Comparison of ENCODE assay signal across 8 cellular contexts in the genomic region with DNA sequence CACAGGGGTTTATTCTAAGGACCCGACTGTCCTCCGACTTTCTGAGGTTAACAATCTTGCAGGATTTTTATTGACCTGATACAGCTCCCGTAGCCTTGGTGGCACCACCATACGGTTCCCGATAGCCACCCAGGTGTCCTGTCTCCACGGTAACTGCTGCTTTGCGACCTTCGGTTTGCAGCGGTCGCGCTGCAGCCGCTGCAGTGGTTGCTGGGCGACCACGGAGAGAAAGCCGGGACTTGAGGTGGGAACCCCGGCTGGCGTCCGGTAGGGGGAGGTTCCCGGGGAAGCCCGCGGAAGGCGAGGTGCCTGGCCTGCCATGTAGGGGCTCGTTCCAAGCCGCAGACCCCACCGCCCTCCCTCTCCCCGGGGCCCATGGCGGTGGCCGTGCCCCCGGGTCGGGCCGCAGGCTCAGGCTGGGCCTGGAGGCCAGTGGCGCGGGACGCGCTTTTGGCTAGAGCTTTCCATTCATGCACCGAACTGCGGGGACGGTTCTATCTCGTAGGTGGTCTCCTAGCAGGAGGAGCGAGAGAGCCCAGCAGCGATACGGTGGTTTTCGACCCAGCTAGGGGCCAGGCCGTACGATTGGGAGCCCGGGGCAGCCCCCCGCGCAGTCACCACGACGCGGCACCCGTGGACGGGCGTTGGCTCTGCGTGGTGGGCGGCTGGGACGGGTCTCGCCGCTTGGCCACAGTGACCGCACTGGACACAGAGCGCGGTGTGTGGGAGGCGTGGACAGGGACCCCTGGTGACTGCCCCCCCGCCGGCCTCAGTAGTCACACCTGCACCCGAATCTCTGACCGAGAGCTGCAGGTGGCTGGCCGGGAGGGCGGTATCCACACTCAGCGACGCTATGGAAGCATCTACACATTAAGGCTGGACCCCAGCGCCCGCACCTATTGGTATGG. TPM values are rescaled to one million over a fixed set of nuclear protein-coding genes. Genes with fewer than 3 reads are reported as not detected.
A peak's percentile ranks its signal among the peaks of the same experiment; 100 is the strongest.
DNase-seq lines count a peak whose midpoint lies in the region; ATAC-seq, FAIRE-seq and TF ChIP-seq lines count a peak whose summit lies in the region.

A gene with protein sequence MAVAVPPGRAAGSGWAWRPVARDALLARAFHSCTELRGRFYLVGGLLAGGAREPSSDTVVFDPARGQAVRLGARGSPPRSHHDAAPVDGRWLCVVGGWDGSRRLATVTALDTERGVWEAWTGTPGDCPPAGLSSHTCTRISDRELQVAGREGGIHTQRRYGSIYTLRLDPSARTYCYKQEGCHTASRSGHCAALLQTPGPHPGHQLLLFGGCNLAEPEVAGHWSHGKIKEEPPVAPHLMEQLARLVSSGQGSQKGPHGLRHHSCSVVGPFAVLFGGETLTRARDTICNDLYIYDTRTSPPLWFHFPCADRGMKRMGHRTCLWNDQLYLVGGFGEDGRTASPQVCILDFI (plus strand): TSS at position 201 of the 908 bp plus-strand sequence. CDS start 175 bp downstream, at position 376.

- peak; percentile 11 for TF ChIP-seq CTCF in activated B cell treated with CpG ODN at 0.5 μM for 24 hours (IDR thresholded peaks at IDR 0.05)
- peak in 4 of 11 experiments; percentile 2 to 47 (median 20) for TF ChIP-seq CTCF in spleen (IDR thresholded peaks at IDR 0.05 in 8 of 11, conservative IDR thresholded peaks at IDR 0.05 in 3 of 11)
- TF ChIP-seq CTCF in D721Med (IDR thresholded peaks at IDR 0.05; ENCODE audit: insufficient read depth, missing control alignments): no peak

- no peaks in the 10 kb centered on the region for H3K9me3 Mint-ChIP-seq in activated B cell treated with CpG ODN at 0.5 μM for 24 hours

- DNase-seq in ELR (ENCODE audit: low read depth): peak; percentile 89
- DNase-seq in GOT3 (lab: John Stamatoyannopoulos, UW): peak; percentile 27
- peak; percentile 93 for DNase-seq in NCI-H1092 treated with DMSO at 0.1 percent for 48 hours (lab: John Stamatoyannopoulos, UW)
- DNase-seq in activated B cell treated with CpG ODN at 0.5 μM for 24 hours: peak; percentile 77
- peak in 58 of 61 donors; percentile 13 to 92 (median 73) for DNase-seq in caudate nucleus (lab: John Stamatoyannopoulos, UW)
- DNase-seq in inferior parietal cortex (ENCODE audit: extremely low spot score): peak; percentile 71
- peak; percentile 94 for DNase-seq in spleen
- DNase-seq in D721Med (ENCODE audit: insufficient read length, low spot score): no peak

- CTCF ChIA-PET in activated B cell treated with CpG ODN at 0.5 μM for 24 hours (lab: Charles Lee): interaction anchor here (0.6 to 7.1 kb wide), 17 partner anchors 19 to 390 kb away, joined by 3 to 95 read pairs (median 6); a partner anchor contains a TSS

- no peaks in the 10 kb centered on the region for H3K27me3 Mint-ChIP-seq in activated B cell treated with CpG ODN at 0.5 μM for 24 hours

- peak within 1 kb of the TSS; percentile 44 to 80 (median 58) for H3K4me3 ChIP-seq in spleen

- no peaks in the 10 kb centered on the region for H3K9me3 ChIP-seq in spleen

- intact Hi-C loops in activated B cell treated with CpG ODN at 0.5 μM for 24 hours (cut with micrococcal nuclease) (loop anchor here (1.0 to 5.0 kb wide), 8 partner anchors 20 to 386 kb away; a partner anchor contains a TSS), spleen (cut with DNase I; ENCODE audit: low total_unique reads) (loop anchor here (5.0 to 10.0 kb wide), 2 partner anchors 54 to 101 kb away; a partner anchor contains a TSS)

- ATAC-seq in activated B cell treated with CpG ODN at 0.5 μM for 24 hours (ENCODE audit: low read depth): peak; percentile 79

- whole genome bisulfite sequencing in spleen, 5 donors: 9 to 22% (median 11%) methylated on average over 31 to 73 of the region's 73 CpGs

- H3K27ac ChIP-seq in caudate nucleus (ENCODE audit: low read depth, low read length): peak within 1 kb of the TSS; percentile 89
- H3K27ac ChIP-seq in spleen: peak within 1 kb of the TSS; percentile 36 to 76 (median 65)

- H3K4me3 Mint-ChIP-seq in activated B cell treated with CpG ODN at 0.5 μM for 24 hours: peak within 1 kb of the TSS; percentile 88

- POLR2A ChIA-PET in activated B cell treated with CpG ODN at 0.5 μM for 24 hours (lab: Charles Lee): interaction anchor here (0.6 to 6.4 kb wide), 21 partner anchors 8 to 316 kb away, joined by 3 to 79 read pairs (median 5); a partner anchor contains a TSS

- H3K4me1 ChIP-seq in spleen: peaks cover 15 to 37% (median 32%) of the 10 kb centered on the region in 6 donors

- H3K27me3 ChIP-seq in spleen (replicated peaks in 1 of 7): no peaks in the 10 kb centered on the region

- peaks cover 34% of the 10 kb centered on the region for H3K36me3 Mint-ChIP-seq in activated B cell treated with CpG ODN at 0.5 μM for 24 hours (ENCODE audit: low read depth)

- no peak for FAIRE-seq in D721Med (lab: Jason Lieb, UNC)

- H3K36me3 ChIP-seq in spleen: peaks cover 0 to 40% (median 26%) of the 10 kb centered on the region in 6 donors

- H3K27ac Mint-ChIP-seq in activated B cell treated with CpG ODN at 0.5 μM for 24 hours: peak within 1 kb of the TSS; percentile 93

- peaks cover 36% of the 10 kb centered on the region for H3K4me1 Mint-ChIP-seq in activated B cell treated with CpG ODN at 0.5 μM for 24 hours

- TF ChIP-seq POLR2A in spleen (IDR thresholded peaks at IDR 0.05): no peak

RNA-seq across cellular contexts. Expression of the gene that starts here (rescaled TPM):
- total RNA-seq in activated B cell treated with CpG ODN at 0.5 μM for 24 hours (2.9 and 3.6 TPM in 2 replicates), spleen (1 to 10 TPM; 1.1 to 2.1 (median 1.3) TPM)
- polyA plus RNA-seq in spleen: 1 to 10 TPM; 1.9 to 3.9 (median 3.2) TPM
